1 cellular context compared by ENCODE assay signal in genomic region chr1:165630629-165631402, GRCh38.
A peak's percentile ranks its signal among the peaks of the same experiment; 100 is the strongest.
TF ChIP-seq lines count a peak whose summit lies in the region.

MGST3 (plus strand) TSS chr1:165631234; CDS start chr1:165649848, 18,614 bp downstream.

TF ChIP-seq in HepG2, 621 proteins besides CTCF, POLR2A, EP300 and RAD21 (continued from another document and continues in another):
- TF ChIP-seq ZNF691 (CRISPR knock-in tag; IDR thresholded peaks at IDR 0.05; ENCODE audit: borderline replicate concordance, low read depth) = no peak; the same call in 1 of the 2 replicates
- no peak for TF ChIP-seq SNAI1 (CRISPR knock-in tag; IDR thresholded peaks at IDR 0.05; ENCODE audit: borderline replicate concordance)
- peak; percentile 30; the same call in 1 of the 2 replicates for TF ChIP-seq ERF (CRISPR knock-in tag; IDR thresholded peaks at IDR 0.05)
- no peak for TF ChIP-seq ZMAT5 (CRISPR knock-in tag; IDR thresholded peaks at IDR 0.05; ENCODE audit: borderline replicate concordance, low read depth)
- no peak for TF ChIP-seq ZNF383 (CRISPR knock-in tag; IDR thresholded peaks at IDR 0.05; ENCODE audit: borderline replicate concordance)
- no peak for TF ChIP-seq CEBPZ (IDR thresholded peaks at IDR 0.05; ENCODE audit: low read length)
- no peak for TF ChIP-seq ZNF646 (CRISPR knock-in tag; IDR thresholded peaks at IDR 0.05)
- no peak for TF ChIP-seq HMG20B (CRISPR knock-in tag; conservative IDR thresholded peaks at IDR 0.05)
- TF ChIP-seq ZNF704 (CRISPR knock-in tag; IDR thresholded peaks at IDR 0.05; ENCODE audit: borderline replicate concordance) = no peak; the same call in 1 of the 2 replicates
- no peak for TF ChIP-seq CBX2 (IDR thresholded peaks at IDR 0.05; ENCODE audit: low read depth, low read length)
- TF ChIP-seq CBX2 (CRISPR knock-in tag; IDR thresholded peaks at IDR 0.05; ENCODE audit: low read depth) = no peak
- TF ChIP-seq RNF2 (conservative IDR thresholded peaks at IDR 0.05; ENCODE audit: low read depth) = peak; percentile 87
- TF ChIP-seq TEAD3 (CRISPR knock-in tag; optimal IDR thresholded peaks at IDR 0.05; ENCODE audit: borderline replicate concordance) = peak; percentile 55
- TF ChIP-seq KDM2A (CRISPR knock-in tag; IDR thresholded peaks at IDR 0.05; ENCODE audit: borderline replicate concordance, low read depth) = peak; percentile 70
- TF ChIP-seq SUZ12 (IDR thresholded peaks at IDR 0.05; ENCODE audit: low read depth, low read length) = no peak
- TF ChIP-seq PLRG1 (conservative IDR thresholded peaks at IDR 0.05) = no peak
- TF ChIP-seq LRRFIP1 (CRISPR knock-in tag; conservative IDR thresholded peaks at IDR 0.05) = no peak
- TF ChIP-seq E2F1 (CRISPR knock-in tag; IDR thresholded peaks at IDR 0.05) = peak; percentile 93
- TF ChIP-seq ZNF496 (CRISPR knock-in tag; IDR thresholded peaks at IDR 0.05; ENCODE audit: insufficient replicate concordance) = no peak
- no peak for TF ChIP-seq RCOR2 (CRISPR knock-in tag; IDR thresholded peaks at IDR 0.05)
- TF ChIP-seq ZNF619 (CRISPR knock-in tag; IDR thresholded peaks at IDR 0.05) = no peak
- no peak for TF ChIP-seq ZNF775 (CRISPR knock-in tag; IDR thresholded peaks at IDR 0.05; ENCODE audit: borderline replicate concordance)
- TF ChIP-seq ZNF792 (CRISPR knock-in tag; IDR thresholded peaks at IDR 0.05) = peak; percentile 68; the same call in 1 of the 2 replicates
- TF ChIP-seq ZMYM4 (CRISPR knock-in tag; IDR thresholded peaks at IDR 0.05) = peak; percentile 89
- TF ChIP-seq ELF4 (CRISPR knock-in tag; IDR thresholded peaks at IDR 0.05; ENCODE audit: borderline replicate concordance) = no peak
- 0 out of 2 replicates have a peak, but pooled peaks have one; percentile 26 for TF ChIP-seq MTF1 (CRISPR knock-in tag; IDR thresholded peaks at IDR 0.05)
- TF ChIP-seq ZNF572 (CRISPR knock-in tag; IDR thresholded peaks at IDR 0.05) = no peak
- TF ChIP-seq FOXK1 (CRISPR knock-in tag; IDR thresholded peaks at IDR 0.05; ENCODE audit: borderline replicate concordance, low read depth) = no peak
- no peak for TF ChIP-seq SMC3 (IDR thresholded peaks at IDR 0.05; ENCODE audit: low read length)
- no peak for TF ChIP-seq NRL (CRISPR knock-in tag; IDR thresholded peaks at IDR 0.05; ENCODE audit: borderline replicate concordance)
- no peak for TF ChIP-seq SMYD3 (CRISPR knock-in tag; IDR thresholded peaks at IDR 0.05)
- no peak for TF ChIP-seq SRF (IDR thresholded peaks at IDR 0.05; ENCODE audit: low read depth, low read length)
- no peak for TF ChIP-seq ZNF740 (CRISPR knock-in tag; IDR thresholded peaks at IDR 0.05)
- no peak; the same call in 1 of the 2 replicates for TF ChIP-seq ZNF274 (CRISPR knock-in tag; IDR thresholded peaks at IDR 0.05)
- peak; percentile 62; the same call in 1 of the 2 replicates for TF ChIP-seq KMT2B (CRISPR knock-in tag; IDR thresholded peaks at IDR 0.05)
- TF ChIP-seq ZNF326 (CRISPR knock-in tag; IDR thresholded peaks at IDR 0.05; ENCODE audit: borderline replicate concordance) = no peak
- no peak for TF ChIP-seq ZNF550 (CRISPR knock-in tag; IDR thresholded peaks at IDR 0.05; ENCODE audit: borderline replicate concordance)
- TF ChIP-seq ELK4 (CRISPR knock-in tag; IDR thresholded peaks at IDR 0.05; ENCODE audit: borderline replicate concordance) = no peak
- TF ChIP-seq ZNF687 (CRISPR knock-in tag; IDR thresholded peaks at IDR 0.05) = peak; percentile 95
